Comparison of ENCODE assay signal across 11 cellular contexts in genomic region chr16:88688013-88688778, GRCh38. TPM values are rescaled to one million over a fixed set of nuclear protein-coding genes. Genes with fewer than 3 reads are reported as not detected.
A peak's percentile ranks its signal among the peaks of the same experiment; 100 is the strongest.
DNase-seq lines count a peak whose midpoint lies in the region; ATAC-seq and TF ChIP-seq lines count a peak whose summit lies in the region.
"Had no signal": no experiment of that assay in that cellular context is flagged by ENCODE, and none has a peak within 500 bp of the region (broad histone marks: within the 10 kb centered on the region; RNA-seq: fewer than 3 reads in every experiment).

No MANE protein-coding gene starts in this region.

- no peaks in the 10 kb centered on the region for H3K36me3 Mint-ChIP-seq in mesothelial cell of epicardium
- peaks cover 0 to 2% (median 0%) of the 10 kb centered on the region in 3 donors for H3K36me3 Mint-ChIP-seq in CD8-positive, alpha-beta memory T cell

- DNase-seq in COR-L47 (lab: John Stamatoyannopoulos, UW) (peak; percentile 79), SHP77 treated with DMSO at 0.1 percent for 48 hours (lab: John Stamatoyannopoulos, UW) (peak; percentile 44), mesothelial cell of epicardium (ENCODE audit: low spot score in 2 of 2, unreplicated experiment in 2 of 2) (peak in 1 of 2 experiments; percentile 67), T-helper 1 cell (no peak), T-helper 9 cell (no peak)
- DNase-seq in CD8-positive, alpha-beta memory T cell, result no peak
- DNase-seq: stimulated activated naive CD4-positive, alpha-beta T cell treated with Interleukin-2 at 50 U/mL for 16 hours had no signal

- POLR2A ChIA-PET in CD8-positive, alpha-beta memory T cell (lab: Charles Lee), result interaction anchor here (0.6 kb wide), 1 partner anchor 529 kb away, joined by 3 read pairs; the partner anchor contains the start of gene ZNF778

- no peak overlapping the region for H3K4me3 ChIP-seq in CD8-positive, alpha-beta memory T cell (ENCODE audit: low read length)
- H3K4me3 ChIP-seq: skin epidermis had no signal

- H3K27ac ChIP-seq in CD8-positive, alpha-beta memory T cell (ENCODE audit: low read depth, low read length), result no peak overlapping the region
- H3K27ac ChIP-seq: skin epidermis had no signal

- peak overlapping the region; percentile 17 for H3K4me3 Mint-ChIP-seq in mesothelial cell of epicardium
- H3K4me3 Mint-ChIP-seq in CD8-positive, alpha-beta memory T cell, result peak overlapping the region in 3 of 7 donors; percentile 32 to 56 (median 49)

- TF ChIP-seq EP300 in Ishikawa (IDR thresholded peaks at IDR 0.05; ENCODE audit: borderline replicate concordance), result no peak

- peaks cover 9% of the 10 kb centered on the region for H3K4me1 Mint-ChIP-seq in mesothelial cell of epicardium
- H3K4me1 Mint-ChIP-seq in CD8-positive, alpha-beta memory T cell, result peaks cover 35 to 74% (median 39%) of the 10 kb centered on the region in 3 donors

- CTCF ChIA-PET in CD8-positive, alpha-beta memory T cell (lab: Charles Lee), result interaction anchor here (1.2 to 2.2 kb wide), 5 partner anchors 8 to 49 kb away, joined by 3 to 11 read pairs (median 4); no protein-coding TSS in a partner anchor

- H3K27me3 Mint-ChIP-seq in mesothelial cell of epicardium (ENCODE audit: low read depth), result peaks cover 61% of the 10 kb centered on the region
- no peaks in the 10 kb centered on the region for H3K27me3 Mint-ChIP-seq in CD8-positive, alpha-beta memory T cell

- H3K27ac Mint-ChIP-seq in mesothelial cell of epicardium, result no peak overlapping the region
- H3K27ac Mint-ChIP-seq in CD8-positive, alpha-beta memory T cell, result peak overlapping the region in 2 of 8 donors; percentile 58 to 63

- TF ChIP-seq RAD21 in Ishikawa (IDR thresholded peaks at IDR 0.05; ENCODE audit: low read depth), result no peak

- H3K27me3 ChIP-seq in CD8-positive, alpha-beta memory T cell (ENCODE audit: insufficient read depth, low read length, poor library complexity, severe bottlenecking), result no peaks in the 10 kb centered on the region

- no peak for ATAC-seq in HG03442 (IDR thresholded peaks at IDR 0.05; ENCODE audit: unreplicated experiment)

- H3K9me3 Mint-ChIP-seq in mesothelial cell of epicardium, result no peaks in the 10 kb centered on the region
- no peaks in the 10 kb centered on the region for H3K9me3 Mint-ChIP-seq in CD8-positive, alpha-beta memory T cell

- H3K36me3 ChIP-seq in CD8-positive, alpha-beta memory T cell (ENCODE audit: insufficient read depth, low read length), result no peaks in the 10 kb centered on the region

- no peaks in the 10 kb centered on the region for H3K9me3 ChIP-seq in CD8-positive, alpha-beta memory T cell (ENCODE audit: low read length)

- no peak for TF ChIP-seq CTCF in mesothelial cell of epicardium (IDR thresholded peaks at IDR 0.05; ENCODE audit: unreplicated experiment)

- H3K4me1 ChIP-seq in CD8-positive, alpha-beta memory T cell (ENCODE audit: insufficient read depth, low read length), result peaks cover 66% of the 10 kb centered on the region

TF ChIP-seq in Ishikawa, 13 proteins besides CTCF, POLR2A, EP300 and RAD21:
- TF ChIP-seq TEAD4 (IDR thresholded peaks at IDR 0.05), result no peak
- 0 out of 2 replicates have a peak, but pooled peaks have one; percentile 34 for TF ChIP-seq ZBTB7A (IDR thresholded peaks at IDR 0.05; ENCODE audit: low read depth)
- no peak for TF ChIP-seq FOXM1 (IDR thresholded peaks at IDR 0.05; ENCODE audit: borderline replicate concordance, low read depth)
- no peak for TF ChIP-seq TAF1 (IDR thresholded peaks at IDR 0.05; ENCODE audit: low read depth)
- no peak for TF ChIP-seq TCF12 (IDR thresholded peaks at IDR 0.05; ENCODE audit: low read depth)
- 0 out of 2 replicates have a peak, but pooled peaks have one; percentile 42 for TF ChIP-seq EGR1 (IDR thresholded peaks at IDR 0.05)

RNA-seq across cellular contexts. Expression of gene SNAI3, which starts 1.9 kb away (rescaled TPM):
- total RNA-seq in mesothelial cell of epicardium, result 0.29 to 0.69 TPM (median 0.43 TPM) in 3 replicates
- 1 to 10 TPM; 2.2 to 2.8 TPM for total RNA-seq in CD8-positive, alpha-beta memory T cell
- polyA plus RNA-seq in CD8-positive, alpha-beta memory T cell, result 13.5 TPM
- polyA plus RNA-seq: fibroblast of lung had no signal

RNA-seq across cellular contexts. Expression of gene RNF166, which starts 18.0 kb away (rescaled TPM):
- 20.9 to 22.9 TPM (median 21.4 TPM) in 3 replicates for total RNA-seq in mesothelial cell of epicardium
- 10 to 100 TPM; 51.7 to 56.2 TPM for total RNA-seq in CD8-positive, alpha-beta memory T cell
- polyA plus RNA-seq in CD8-positive, alpha-beta memory T cell, result 122 TPM

RNA-seq across cellular contexts. Expression of gene CTU2, which starts 18.1 kb away (rescaled TPM):
- 22.2 to 28.2 TPM (median 22.2 TPM) in 3 replicates for total RNA-seq in mesothelial cell of epicardium
- 10 to 100 TPM; 68.6 to 69.0 TPM for total RNA-seq in CD8-positive, alpha-beta memory T cell
- polyA plus RNA-seq in CD8-positive, alpha-beta memory T cell, result 21.6 TPM

RNA-seq across cellular contexts. Expression of gene MVD, which starts 25.3 kb away (rescaled TPM):
- 59.5 to 67.2 TPM (median 64.0 TPM) in 3 replicates for total RNA-seq in mesothelial cell of epicardium
- total RNA-seq in CD8-positive, alpha-beta memory T cell, result 10 to 100 TPM; 58.0 to 59.7 TPM
- 25.6 TPM for polyA plus RNA-seq in CD8-positive, alpha-beta memory T cell

RNA-seq across cellular contexts. Expression of gene CYBA, which starts 37.3 kb away (rescaled TPM):
- total RNA-seq in mesothelial cell of epicardium, result 116 to 127 TPM (median 121 TPM) in 3 replicates
- total RNA-seq in CD8-positive, alpha-beta memory T cell, result 100 to 1,000 TPM; 208 to 237 TPM
- polyA plus RNA-seq in CD8-positive, alpha-beta memory T cell, result 1,129 TPM

Comparison
In these comparisons a context has a peak if more than half of its experiments do, and no peak if none do; other contexts are left out.
1. DNase-seq: peak in COR-L47 (single experiment) and SHP77 treated with DMSO at 0.1 percent for 48 hours (single experiment); none in T-helper 1 cell (0 of 5), T-helper 9 cell (single experiment) and CD8-positive, alpha-beta memory T cell (0 of 5).